1 cellular context compared by ENCODE assay signal in genomic region chr6:900716-901605, GRCh38.
TF ChIP-seq lines count a peak whose summit lies in the region.

No MANE protein-coding gene starts in this region.

TF ChIP-seq in HepG2, 621 proteins besides CTCF, POLR2A, EP300 and RAD21 (continued from another document and continues in another):
- TF ChIP-seq RNF219 (CRISPR knock-in tag; IDR thresholded peaks at IDR 0.05) (no peak), ZKSCAN5 (CRISPR knock-in tag; IDR thresholded peaks at IDR 0.05) (no peak), FOSL2 (CRISPR knock-in tag; IDR thresholded peaks at IDR 0.05) (peak; percentile 62), CREM (IDR thresholded peaks at IDR 0.05) (peak; percentile 83), CREM (CRISPR knock-in tag; IDR thresholded peaks at IDR 0.05) (no peak), ARNT (IDR thresholded peaks at IDR 0.05) (no peak), ZFYVE20 (CRISPR knock-in tag; IDR thresholded peaks at IDR 0.05; ENCODE audit: borderline replicate concordance, low read depth) (no peak), THAP9 (CRISPR knock-in tag; IDR thresholded peaks at IDR 0.05; ENCODE audit: borderline replicate concordance) (peak; percentile 50; the same call in 1 of the 2 replicates), NONO (IDR thresholded peaks at IDR 0.05) (no peak), NONO (CRISPR knock-in tag; conservative IDR thresholded peaks at IDR 0.05) (peak; percentile 79), ZNF816 (CRISPR knock-in tag; IDR thresholded peaks at IDR 0.05; ENCODE audit: borderline replicate concordance) (peak; percentile 56; the same call in 1 of the 2 replicates), TFE3 (CRISPR knock-in tag; IDR thresholded peaks at IDR 0.05) (peak; percentile 76), KAT7 (CRISPR knock-in tag; IDR thresholded peaks at IDR 0.05; ENCODE audit: borderline replicate concordance) (0 out of 2 replicates have a peak, but pooled peaks have one; percentile 44), ZSCAN25 (CRISPR knock-in tag; IDR thresholded peaks at IDR 0.05) (no peak), RBM22 (optimal IDR thresholded peaks at IDR 0.05; ENCODE audit: low read length) (no peak), MAFF (IDR thresholded peaks at IDR 0.05; ENCODE audit: low read depth, low read length) (no peak), GTF2F1 (IDR thresholded peaks at IDR 0.05; ENCODE audit: low read length) (no peak), TIGD3 (CRISPR knock-in tag; IDR thresholded peaks at IDR 0.05; ENCODE audit: borderline replicate concordance) (no peak), ZNF414 (CRISPR knock-in tag; IDR thresholded peaks at IDR 0.05) (no peak), GMEB1 (CRISPR knock-in tag; IDR thresholded peaks at IDR 0.05; ENCODE audit: borderline replicate concordance) (no peak; the same call in 1 of the 2 replicates), HNF1B (CRISPR knock-in tag; IDR thresholded peaks at IDR 0.05) (peak; percentile 35; the same call in 1 of the 2 replicates), HMG20B (CRISPR knock-in tag; conservative IDR thresholded peaks at IDR 0.05) (0 out of 2 replicates have a peak, but pooled peaks have one; percentile 63), ERF (CRISPR knock-in tag; IDR thresholded peaks at IDR 0.05) (peak; percentile 58), THAP11 (CRISPR knock-in tag; IDR thresholded peaks at IDR 0.05) (peak; percentile 27; the same call in 1 of the 2 replicates)
- TF ChIP-seq, protein P1, sequence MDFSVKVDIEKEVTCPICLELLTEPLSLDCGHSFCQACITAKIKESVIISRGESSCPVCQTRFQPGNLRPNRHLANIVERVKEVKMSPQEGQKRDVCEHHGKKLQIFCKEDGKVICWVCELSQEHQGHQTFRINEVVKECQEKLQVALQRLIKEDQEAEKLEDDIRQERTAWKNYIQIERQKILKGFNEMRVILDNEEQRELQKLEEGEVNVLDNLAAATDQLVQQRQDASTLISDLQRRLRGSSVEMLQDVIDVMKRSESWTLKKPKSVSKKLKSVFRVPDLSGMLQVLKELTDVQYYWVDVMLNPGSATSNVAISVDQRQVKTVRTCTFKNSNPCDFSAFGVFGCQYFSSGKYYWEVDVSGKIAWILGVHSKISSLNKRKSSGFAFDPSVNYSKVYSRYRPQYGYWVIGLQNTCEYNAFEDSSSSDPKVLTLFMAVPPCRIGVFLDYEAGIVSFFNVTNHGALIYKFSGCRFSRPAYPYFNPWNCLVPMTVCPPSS (IDR thresholded peaks at IDR 0.05): no peak
- TF ChIP-seq, protein P2, sequence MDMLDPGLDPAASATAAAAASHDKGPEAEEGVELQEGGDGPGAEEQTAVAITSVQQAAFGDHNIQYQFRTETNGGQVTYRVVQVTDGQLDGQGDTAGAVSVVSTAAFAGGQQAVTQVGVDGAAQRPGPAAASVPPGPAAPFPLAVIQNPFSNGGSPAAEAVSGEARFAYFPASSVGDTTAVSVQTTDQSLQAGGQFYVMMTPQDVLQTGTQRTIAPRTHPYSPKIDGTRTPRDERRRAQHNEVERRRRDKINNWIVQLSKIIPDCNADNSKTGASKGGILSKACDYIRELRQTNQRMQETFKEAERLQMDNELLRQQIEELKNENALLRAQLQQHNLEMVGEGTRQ (IDR thresholded peaks at IDR 0.05; ENCODE audit: low read depth, low read length): peak; percentile 37; the same call in 1 of the 2 replicates
- TF ChIP-seq, protein P2 (CRISPR knock-in tag; IDR thresholded peaks at IDR 0.05; ENCODE audit: borderline replicate concordance): no peak; the same call in 1 of the 2 replicates
- TF ChIP-seq, protein P3, sequence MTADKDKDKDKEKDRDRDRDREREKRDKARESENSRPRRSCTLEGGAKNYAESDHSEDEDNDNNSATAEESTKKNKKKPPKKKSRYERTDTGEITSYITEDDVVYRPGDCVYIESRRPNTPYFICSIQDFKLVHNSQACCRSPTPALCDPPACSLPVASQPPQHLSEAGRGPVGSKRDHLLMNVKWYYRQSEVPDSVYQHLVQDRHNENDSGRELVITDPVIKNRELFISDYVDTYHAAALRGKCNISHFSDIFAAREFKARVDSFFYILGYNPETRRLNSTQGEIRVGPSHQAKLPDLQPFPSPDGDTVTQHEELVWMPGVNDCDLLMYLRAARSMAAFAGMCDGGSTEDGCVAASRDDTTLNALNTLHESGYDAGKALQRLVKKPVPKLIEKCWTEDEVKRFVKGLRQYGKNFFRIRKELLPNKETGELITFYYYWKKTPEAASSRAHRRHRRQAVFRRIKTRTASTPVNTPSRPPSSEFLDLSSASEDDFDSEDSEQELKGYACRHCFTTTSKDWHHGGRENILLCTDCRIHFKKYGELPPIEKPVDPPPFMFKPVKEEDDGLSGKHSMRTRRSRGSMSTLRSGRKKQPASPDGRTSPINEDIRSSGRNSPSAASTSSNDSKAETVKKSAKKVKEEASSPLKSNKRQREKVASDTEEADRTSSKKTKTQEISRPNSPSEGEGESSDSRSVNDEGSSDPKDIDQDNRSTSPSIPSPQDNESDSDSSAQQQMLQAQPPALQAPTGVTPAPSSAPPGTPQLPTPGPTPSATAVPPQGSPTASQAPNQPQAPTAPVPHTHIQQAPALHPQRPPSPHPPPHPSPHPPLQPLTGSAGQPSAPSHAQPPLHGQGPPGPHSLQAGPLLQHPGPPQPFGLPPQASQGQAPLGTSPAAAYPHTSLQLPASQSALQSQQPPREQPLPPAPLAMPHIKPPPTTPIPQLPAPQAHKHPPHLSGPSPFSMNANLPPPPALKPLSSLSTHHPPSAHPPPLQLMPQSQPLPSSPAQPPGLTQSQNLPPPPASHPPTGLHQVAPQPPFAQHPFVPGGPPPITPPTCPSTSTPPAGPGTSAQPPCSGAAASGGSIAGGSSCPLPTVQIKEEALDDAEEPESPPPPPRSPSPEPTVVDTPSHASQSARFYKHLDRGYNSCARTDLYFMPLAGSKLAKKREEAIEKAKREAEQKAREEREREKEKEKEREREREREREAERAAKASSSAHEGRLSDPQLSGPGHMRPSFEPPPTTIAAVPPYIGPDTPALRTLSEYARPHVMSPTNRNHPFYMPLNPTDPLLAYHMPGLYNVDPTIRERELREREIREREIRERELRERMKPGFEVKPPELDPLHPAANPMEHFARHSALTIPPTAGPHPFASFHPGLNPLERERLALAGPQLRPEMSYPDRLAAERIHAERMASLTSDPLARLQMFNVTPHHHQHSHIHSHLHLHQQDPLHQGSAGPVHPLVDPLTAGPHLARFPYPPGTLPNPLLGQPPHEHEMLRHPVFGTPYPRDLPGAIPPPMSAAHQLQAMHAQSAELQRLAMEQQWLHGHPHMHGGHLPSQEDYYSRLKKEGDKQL (CRISPR knock-in tag; IDR thresholded peaks at IDR 0.05; ENCODE audit: low read depth): peak; percentile 92; the same call in 1 of the 2 replicates
- TF ChIP-seq, protein P4, sequence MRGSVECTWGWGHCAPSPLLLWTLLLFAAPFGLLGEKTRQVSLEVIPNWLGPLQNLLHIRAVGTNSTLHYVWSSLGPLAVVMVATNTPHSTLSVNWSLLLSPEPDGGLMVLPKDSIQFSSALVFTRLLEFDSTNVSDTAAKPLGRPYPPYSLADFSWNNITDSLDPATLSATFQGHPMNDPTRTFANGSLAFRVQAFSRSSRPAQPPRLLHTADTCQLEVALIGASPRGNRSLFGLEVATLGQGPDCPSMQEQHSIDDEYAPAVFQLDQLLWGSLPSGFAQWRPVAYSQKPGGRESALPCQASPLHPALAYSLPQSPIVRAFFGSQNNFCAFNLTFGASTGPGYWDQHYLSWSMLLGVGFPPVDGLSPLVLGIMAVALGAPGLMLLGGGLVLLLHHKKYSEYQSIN (CRISPR knock-in tag; IDR thresholded peaks at IDR 0.05; ENCODE audit: borderline replicate concordance): no peak
